Comparison of ENCODE assay signal across 1 cellular context in genomic region chr19:45927565-45928261, GRCh38.
A peak's percentile ranks its signal among the peaks of the same experiment; 100 is the strongest.
TF ChIP-seq lines count a peak whose summit lies in the region.

No MANE protein-coding gene starts in this region.

TF ChIP-seq in HepG2, 621 proteins besides CTCF, POLR2A, EP300 and RAD21 (continued from another document and continues in another):
- TF ChIP-seq ZNF687 (CRISPR knock-in tag; IDR thresholded peaks at IDR 0.05) = peak; percentile 76
- TF ChIP-seq PLRG1 (conservative IDR thresholded peaks at IDR 0.05) = no peak
- no peak for TF ChIP-seq HHEX (CRISPR knock-in tag; IDR thresholded peaks at IDR 0.05)
- no peak for TF ChIP-seq ZSCAN12 (CRISPR knock-in tag; IDR thresholded peaks at IDR 0.05)
- TF ChIP-seq ZBTB49 (CRISPR knock-in tag; IDR thresholded peaks at IDR 0.05; ENCODE audit: borderline replicate concordance) = no peak
- peak; percentile 74 for TF ChIP-seq ZFP91 (CRISPR knock-in tag; IDR thresholded peaks at IDR 0.05; ENCODE audit: borderline replicate concordance)
- no peak for TF ChIP-seq ZBTB7B (CRISPR knock-in tag; IDR thresholded peaks at IDR 0.05)
- no peak for TF ChIP-seq SMAD3 (CRISPR knock-in tag; IDR thresholded peaks at IDR 0.05)
- TF ChIP-seq MYNN (CRISPR knock-in tag; IDR thresholded peaks at IDR 0.05; ENCODE audit: low read depth) = no peak
- no peak for TF ChIP-seq MTA1 (CRISPR knock-in tag; IDR thresholded peaks at IDR 0.05; ENCODE audit: borderline replicate concordance)
- 0 out of 2 replicates have a peak, but pooled peaks have one; percentile 19 for TF ChIP-seq NCOA2 (CRISPR knock-in tag; IDR thresholded peaks at IDR 0.05)
- TF ChIP-seq REL (CRISPR knock-in tag; conservative IDR thresholded peaks at IDR 0.05) = 0 out of 2 replicates have a peak, but pooled peaks have one; percentile 50
- no peak for TF ChIP-seq FUBP1 (CRISPR knock-in tag; IDR thresholded peaks at IDR 0.05; ENCODE audit: borderline replicate concordance)
- peak; percentile 74 for TF ChIP-seq TARDBP (CRISPR knock-in tag; IDR thresholded peaks at IDR 0.05)
- TF ChIP-seq ZNF3 (CRISPR knock-in tag; IDR thresholded peaks at IDR 0.05) = no peak
- no peak for TF ChIP-seq DMTF1 (CRISPR knock-in tag; IDR thresholded peaks at IDR 0.05)
- TF ChIP-seq ZBTB25 (CRISPR knock-in tag; IDR thresholded peaks at IDR 0.05) = no peak
- TF ChIP-seq GRHL1 (CRISPR knock-in tag; conservative IDR thresholded peaks at IDR 0.05) = no peak
- TF ChIP-seq ZNF841 (CRISPR knock-in tag; IDR thresholded peaks at IDR 0.05; ENCODE audit: borderline replicate concordance) = peak; percentile 30; the same call in 1 of the 2 replicates
- no peak for TF ChIP-seq ZNF556 (CRISPR knock-in tag; IDR thresholded peaks at IDR 0.05; ENCODE audit: borderline replicate concordance)
- TF ChIP-seq PRDM4 (CRISPR knock-in tag; IDR thresholded peaks at IDR 0.05; ENCODE audit: borderline replicate concordance) = no peak
- TF ChIP-seq SSRP1 (CRISPR knock-in tag; IDR thresholded peaks at IDR 0.05) = no peak
- no peak for TF ChIP-seq ZNF30 (CRISPR knock-in tag; IDR thresholded peaks at IDR 0.05)
- no peak for TF ChIP-seq EEA1 (CRISPR knock-in tag; IDR thresholded peaks at IDR 0.05; ENCODE audit: borderline replicate concordance)
- TF ChIP-seq HDAC1 (CRISPR knock-in tag; IDR thresholded peaks at IDR 0.05) = peak; percentile 90
- TF ChIP-seq GATA4 (IDR thresholded peaks at IDR 0.05; ENCODE audit: borderline replicate concordance, low read depth) = no peak
- no peak for TF ChIP-seq ZNF557 (CRISPR knock-in tag; IDR thresholded peaks at IDR 0.05)
- no peak for TF ChIP-seq ZNF10 (CRISPR knock-in tag; IDR thresholded peaks at IDR 0.05; ENCODE audit: borderline replicate concordance, low read depth)
- no peak for TF ChIP-seq HDAC6 (IDR thresholded peaks at IDR 0.05; ENCODE audit: low read depth, low read length)
- TF ChIP-seq ZNF34 (CRISPR knock-in tag; IDR thresholded peaks at IDR 0.05; ENCODE audit: borderline replicate concordance) = no peak
- no peak for TF ChIP-seq ZNF530 (CRISPR knock-in tag; IDR thresholded peaks at IDR 0.05; ENCODE audit: low read depth)
- no peak for TF ChIP-seq MAF1 (CRISPR knock-in tag; IDR thresholded peaks at IDR 0.05; ENCODE audit: borderline replicate concordance)
- TF ChIP-seq ZNF609 (CRISPR knock-in tag; IDR thresholded peaks at IDR 0.05; ENCODE audit: borderline replicate concordance) = no peak
- no peak for TF ChIP-seq HOXA7 (CRISPR knock-in tag; IDR thresholded peaks at IDR 0.05)
- TF ChIP-seq JARID2 (CRISPR knock-in tag; IDR thresholded peaks at IDR 0.05; ENCODE audit: insufficient replicate concordance) = no peak
